In the genomic region with DNA sequence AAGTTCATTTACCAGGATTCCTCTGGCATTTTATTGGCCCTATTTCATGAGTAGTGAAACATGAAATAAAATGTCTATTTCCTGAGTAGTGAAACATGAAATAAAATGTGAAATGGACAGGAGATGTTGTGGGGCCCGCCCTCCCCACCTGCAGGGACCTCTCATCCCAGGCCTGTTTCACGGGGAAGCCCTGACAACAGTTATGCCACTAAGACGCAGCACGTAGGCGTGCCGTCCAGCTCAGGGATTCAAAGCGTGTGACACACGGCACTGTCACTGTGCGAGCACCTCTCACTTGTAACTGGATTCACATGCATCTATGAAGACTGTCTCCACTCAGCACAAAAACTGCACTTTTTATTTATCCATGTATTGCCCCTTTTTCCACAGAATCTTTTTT, we compare ENCODE assay signal across 26 cellular contexts.
"Had no signal": no experiment of that assay in that cellular context is flagged by ENCODE, and none has a peak within 500 bp of the region (broad histone marks: within the 10 kb centered on the region; RNA-seq: fewer than 3 reads in every experiment).

No MANE protein-coding gene starts in this region.

- H3K27me3 ChIP-seq: hepatocyte, pancreas had no signal

- H3K4me1 Mint-ChIP-seq: central memory CD8-positive, alpha-beta T cell; stimulated activated effector memory CD8-positive, alpha-beta T cell treated with anti-CD3 and anti-CD28 coated beads, Interleukin-12 subunit alpha, Interleukin-12 subunit beta, amount 100 ng/mL, for 72 hours; T-cell had no signal

- H3K9me3 Mint-ChIP-seq: activated T-cell treated with anti-CD3 and anti-CD28 coated beads, Interleukin-2, amount 50 U/mL, for 4 hours; activated T-helper 2 cell treated with anti-CD3 and anti-CD28 coated beads, Interferon-gamma antibody, Interleukin-2, Interleukin-4, amounts not matched to agents 10 μg/mL and 5 μg/mL and 100 μg/mL, durations not matched to agents 14 hours and 24 hours and 36 hours; central memory CD8-positive, alpha-beta T cell; dendritic cell treated with granulocyte-macrophage colony-stimulating factor and Interleukin-4, amounts not matched to agents 40 ng/mL and 50 ng/mL, for 4 days; stimulated activated effector memory CD8-positive, alpha-beta T cell treated with anti-CD3 and anti-CD28 coated beads, Interleukin-12 subunit alpha, Interleukin-12 subunit beta, amount 100 ng/mL, for 72 hours; stimulated activated naive CD8-positive, alpha-beta T cell treated with anti-CD3 and anti-CD28 coated beads, Interleukin-15, Interleukin-2, amounts not matched to agents 100 ng/mL and 50 ng/mL, for 24 hours; T-cell had no signal

- H3K27ac Mint-ChIP-seq: activated naive CD8-positive, alpha-beta T cell; activated T-helper 2 cell treated with anti-CD3 and anti-CD28 coated beads, Interferon-gamma antibody, Interleukin-2, Interleukin-4, amounts not matched to agents 10 μg/mL and 5 μg/mL and 100 μg/mL, durations not matched to agents 14 hours and 24 hours and 36 hours; dendritic cell treated with granulocyte-macrophage colony-stimulating factor and Interleukin-4, amounts not matched to agents 40 ng/mL and 50 ng/mL, for 4 days; stimulated activated effector memory CD8-positive, alpha-beta T cell treated with anti-CD3 and anti-CD28 coated beads, Interleukin-12 subunit alpha, Interleukin-12 subunit beta, amount 100 ng/mL, for 72 hours; stimulated activated naive CD8-positive, alpha-beta T cell treated with anti-CD3 and anti-CD28 coated beads, Interleukin-15, Interleukin-2, amounts not matched to agents 100 ng/mL and 50 ng/mL, for 24 hours had no signal

- H3K4me3 ChIP-seq: gastroesophageal sphincter, hepatocyte, lower lobe of right lung, pancreas, psoas muscle, sigmoid colon, thoracic aorta, uterus had no signal

- H3K79me2 ChIP-seq: hepatocyte had no signal

- ATAC-seq: activated T-cell treated with anti-CD3 and anti-CD28 coated beads, Interleukin-2, amount 50 U/mL, for 4 hours; gastroesophageal sphincter; left lobe of liver; lower lobe of right lung; psoas muscle; stimulated activated effector memory CD8-positive, alpha-beta T cell treated with anti-CD3 and anti-CD28 coated beads, Interleukin-12 subunit alpha, Interleukin-12 subunit beta, amount 100 ng/mL, for 72 hours had no signal

- H3K36me3 ChIP-seq: gastroesophageal sphincter, lower lobe of right lung, pancreas, sigmoid colon, thoracic aorta, uterus had no signal

- H3K27me3 Mint-ChIP-seq: dendritic cell treated with granulocyte-macrophage colony-stimulating factor and Interleukin-4, amounts not matched to agents 40 ng/mL and 50 ng/mL, for 4 days had no signal

- H3K4me2 ChIP-seq: hepatocyte had no signal

- DNase-seq: activated CD4-positive, alpha-beta T cell treated with anti-CD3 and anti-CD28 coated beads for 4 hours; activated CD4-positive, alpha-beta T cell treated with anti-CD3 and anti-CD28 coated beads, Interleukin-2, amount 50 U/mL, for 48 hours; activated naive CD4-positive, alpha-beta T cell treated with Interleukin-2 at 50 U/mL for 16 hours; activated T-cell treated with anti-CD3 and anti-CD28 coated beads, Interleukin-2, amount 50 U/mL, for 4 hours; anterior cingulate cortex; erythroblast; lower lobe of right lung; mesenchymal stem cell; psoas muscle; sigmoid colon; small intestine; stimulated activated CD4-positive, alpha-beta T cell treated with anti-CD3 and anti-CD28 coated beads, Interleukin-4, amount 100 ng/mL, for 24 hours; T-cell; uterus had no signal

- H3K4me3 Mint-ChIP-seq: activated naive CD8-positive, alpha-beta T cell; activated T-cell treated with anti-CD3 and anti-CD28 coated beads, Interleukin-2, amount 50 U/mL, for 4 hours; central memory CD8-positive, alpha-beta T cell; dendritic cell treated with granulocyte-macrophage colony-stimulating factor and Interleukin-4, amounts not matched to agents 40 ng/mL and 50 ng/mL, for 4 days; stimulated activated effector memory CD8-positive, alpha-beta T cell treated with anti-CD3 and anti-CD28 coated beads, Interleukin-12 subunit alpha, Interleukin-12 subunit beta, amount 100 ng/mL, for 72 hours; stimulated activated naive CD8-positive, alpha-beta T cell treated with anti-CD3 and anti-CD28 coated beads, Interleukin-15, Interleukin-2, amounts not matched to agents 100 ng/mL and 50 ng/mL, for 24 hours had no signal

- H3K27ac ChIP-seq: gastroesophageal sphincter, hepatocyte, lower lobe of right lung, pancreas, psoas muscle, sigmoid colon, thoracic aorta, uterus, VCaP had no signal

- H3K36me3 Mint-ChIP-seq: activated naive CD8-positive, alpha-beta T cell; stimulated activated effector memory CD8-positive, alpha-beta T cell treated with anti-CD3 and anti-CD28 coated beads, Interleukin-12 subunit alpha, Interleukin-12 subunit beta, amount 100 ng/mL, for 72 hours; T-cell had no signal

- H3K4me1 ChIP-seq: gastroesophageal sphincter, lower lobe of right lung, pancreas, psoas muscle, sigmoid colon, uterus had no signal

- H3K9me3 ChIP-seq: gastroesophageal sphincter, lower lobe of right lung, pancreas, psoas muscle, sigmoid colon, thoracic aorta, uterus had no signal

- H2AFZ ChIP-seq: hepatocyte had no signal
